In the genomic region with DNA sequence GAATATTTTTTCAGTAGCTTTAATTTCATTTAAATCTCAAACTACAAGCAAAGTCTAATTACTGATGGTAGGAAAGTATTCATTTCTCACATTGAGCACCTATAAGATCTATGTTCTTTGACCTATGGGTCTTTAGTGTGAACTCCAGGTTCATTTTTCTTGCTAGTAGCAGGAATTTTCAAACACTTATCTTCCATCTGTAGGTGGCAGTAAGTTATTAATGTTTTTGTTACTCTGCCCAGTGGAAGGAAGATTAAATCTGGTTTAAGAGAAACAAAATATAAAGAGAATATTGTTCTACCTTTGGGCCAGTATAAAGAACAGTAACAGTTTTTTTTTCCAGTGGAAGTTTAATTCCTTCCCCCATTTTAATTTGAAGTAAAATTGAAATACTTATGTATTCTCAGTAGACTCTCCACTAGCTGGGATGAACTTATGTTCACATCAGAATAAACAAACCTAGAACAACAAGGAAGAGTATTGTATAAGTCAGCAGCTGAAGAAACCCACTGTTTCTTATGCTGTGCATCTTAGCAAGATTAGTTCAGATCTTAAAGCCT, we compare ENCODE assay signal across 1 cellular context.
TF ChIP-seq lines count a peak whose summit lies in the region.

No MANE protein-coding gene starts in this region.

TF ChIP-seq in GM23338, 12 proteins besides CTCF, POLR2A, EP300 and RAD21:
- TF ChIP-seq NANOG (IDR thresholded peaks at IDR 0.05; ENCODE audit: borderline replicate concordance), result no peak
- TF ChIP-seq, protein P1, sequence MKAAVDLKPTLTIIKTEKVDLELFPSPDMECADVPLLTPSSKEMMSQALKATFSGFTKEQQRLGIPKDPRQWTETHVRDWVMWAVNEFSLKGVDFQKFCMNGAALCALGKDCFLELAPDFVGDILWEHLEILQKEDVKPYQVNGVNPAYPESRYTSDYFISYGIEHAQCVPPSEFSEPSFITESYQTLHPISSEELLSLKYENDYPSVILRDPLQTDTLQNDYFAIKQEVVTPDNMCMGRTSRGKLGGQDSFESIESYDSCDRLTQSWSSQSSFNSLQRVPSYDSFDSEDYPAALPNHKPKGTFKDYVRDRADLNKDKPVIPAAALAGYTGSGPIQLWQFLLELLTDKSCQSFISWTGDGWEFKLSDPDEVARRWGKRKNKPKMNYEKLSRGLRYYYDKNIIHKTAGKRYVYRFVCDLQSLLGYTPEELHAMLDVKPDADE (IDR thresholded peaks at IDR 0.05), result no peak
- no peak for TF ChIP-seq ZNF331 (CRISPR knock-in tag; IDR thresholded peaks at IDR 0.05; ENCODE audit: low read depth)
- TF ChIP-seq STAT1 (IDR thresholded peaks at IDR 0.05; ENCODE audit: unreplicated experiment), result no peak
- TF ChIP-seq REST (IDR thresholded peaks at IDR 0.05; ENCODE audit: unreplicated experiment), result no peak
